ENCODE assay signal across 9 cellular contexts in the genomic region with DNA sequence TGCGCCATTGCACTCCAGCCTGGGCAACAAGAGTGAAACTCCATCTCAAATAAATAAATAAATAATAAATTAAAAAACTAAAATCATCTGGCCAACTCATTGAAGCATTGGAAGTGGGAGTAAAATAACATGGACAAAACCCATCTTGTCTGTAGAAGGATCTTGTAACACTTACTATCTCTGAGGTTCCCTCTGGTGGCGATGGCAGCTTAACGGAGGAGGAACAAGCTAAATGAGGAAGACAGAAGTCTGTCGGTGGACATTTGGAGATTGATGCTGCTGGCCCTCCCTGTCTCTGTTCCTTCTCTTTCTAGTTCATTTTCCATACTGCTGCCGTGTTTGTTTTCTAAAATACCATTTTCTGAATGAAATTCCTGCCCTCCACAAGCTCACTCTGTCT. TPM values are rescaled to one million over a fixed set of nuclear protein-coding genes. Genes with fewer than 3 reads are reported as not detected.
DNase-seq lines count a peak whose midpoint lies in the region; ATAC-seq and TF ChIP-seq lines count a peak whose summit lies in the region.
"Had no signal": no experiment of that assay in that cellular context is flagged by ENCODE, and none has a peak within 500 bp of the region (broad histone marks: within the 10 kb centered on the region; RNA-seq: fewer than 3 reads in every experiment).

No MANE protein-coding gene starts in this region.

- CTCF ChIA-PET in AG04449 (lab: Yijun Ruan, JAX), result interaction anchor here (1.3 to 3.8 kb wide), 7 partner anchors 9 to 416 kb away, joined by 3 to 18 read pairs (median 7); no protein-coding TSS in a partner anchor

- no peaks in the 10 kb centered on the region for H3K4me1 ChIP-seq in GM23248 (ENCODE audit: insufficient read depth)

- 56 to 64% methylated on average over 5 of the region's 5 CpGs for WGBS in GM23248 (ENCODE audit: low coverage in 1 of 2, low lambda C conversion rate in 2 of 2, missing lambda C conversion rate in 2 of 2), 2 experiments

- DNase-seq in AG04449 (ENCODE audit: low read depth, low spot score) (no peak), GM23248 (peak; percentile 39), iPS-NIHi11 (ENCODE audit: low spot score) (peak; percentile 31)
- DNase-seq in activated T-cell treated with anti-CD3 and anti-CD28 coated beads, Interleukin-2, amount 50 U/mL, for 48 hours, result no peak
- DNase-seq in activated effector memory CD4-positive, alpha-beta T cell treated with Interleukin-2 at 50 U/mL for 16 hours, result no peak

- no peaks in the 10 kb centered on the region for H3K27me3 ChIP-seq in GM23248 (replicated peaks; ENCODE audit: insufficient read depth)

- no peak overlapping the region for H2AFZ ChIP-seq in GM23248

- in situ Hi-C loops in GM23248 (cut with MboI), result loop anchor here (25.0 kb wide), 1 partner anchor 379 kb away; the partner anchor contains the start of genes PIGN and RELCH

- TF ChIP-seq CTCF in AG04449 (IDR thresholded peaks at IDR 0.05; ENCODE audit: insufficient read depth, low read length, missing control alignments) (peak; percentile 14), VCaP (conservative IDR thresholded peaks at IDR 0.05) (peak; percentile 68)

- no peak overlapping the region for H3K4me3 ChIP-seq in AG04449 (ENCODE audit: low read depth, low read length)
- H3K4me3 ChIP-seq in GM23248, result no peak overlapping the region
- H3K4me3 ChIP-seq: coronary artery had no signal

- POLR2A ChIA-PET in AG04449 (lab: Yijun Ruan, JAX), result no interaction called here

- no peaks in the 10 kb centered on the region for H3K79me2 ChIP-seq in GM23248 (ENCODE audit: insufficient read depth)

- no peak overlapping the region for H3K9ac ChIP-seq in GM23248

- no peak for ATAC-seq in HG03442 (IDR thresholded peaks at IDR 0.05; ENCODE audit: unreplicated experiment)
- ATAC-seq in activated CD4-positive, CD25-positive, alpha-beta regulatory T cell treated with anti-CD3 and anti-CD28 coated beads, Interleukin-2, amount 50 U/mL, for 24 hours, result no peak

- H4K20me1 ChIP-seq in GM23248 (ENCODE audit: insufficient read depth), result no peaks in the 10 kb centered on the region

- H3K9me3 ChIP-seq in GM23248 (ENCODE audit: low read depth), result no peaks in the 10 kb centered on the region

- no peaks in the 10 kb centered on the region for H3K9me2 ChIP-seq in GM23248 (ENCODE audit: insufficient read depth)

- H3K36me3 ChIP-seq in GM23248 (ENCODE audit: low read depth), result peaks cover 45% of the 10 kb centered on the region

- H3F3A ChIP-seq in GM23248 (ENCODE audit: insufficient read depth), result no peaks in the 10 kb centered on the region

- H3K27ac ChIP-seq in GM23248 (no peak overlapping the region), VCaP (no peak overlapping the region)
- H3K27ac ChIP-seq: coronary artery had no signal

- H3K4me2 ChIP-seq in GM23248 (ENCODE audit: unreplicated experiment), result no peak overlapping the region

RNA-seq across cellular contexts. Expression of gene ZCCHC2, which starts 43.4 kb away (rescaled TPM):
- total RNA-seq in GM23248 (2014; rRNA removed; shearing (Covaris generic)), result 1.7 and 3.0 TPM in 2 replicates
- 0.81 and 1.1 TPM in 2 replicates for polyA plus RNA-seq in GM23248 (2016; fragmentation: Nextera tagmentation; extraction: Ambion mirVana)

Comparison
In these comparisons a context has a peak if more than half of its experiments do, and no peak if none do; other contexts are left out.
1. DNase-seq: peak in GM23248 (single experiment) and iPS-NIHi11 (single experiment); none in AG04449 (single experiment), activated T-cell treated with anti-CD3 and anti-CD28 coated beads, Interleukin-2, amount 50 U/mL, for 48 hours (0 of 2) and activated effector memory CD4-positive, alpha-beta T cell treated with Interleukin-2 at 50 U/mL for 16 hours (single experiment).